In genomic region chr9:97770808-97771372, GRCh38 we compare ENCODE assay signal across 23 cellular contexts.
DNase-seq lines count a peak whose midpoint lies in the region; ATAC-seq, FAIRE-seq and TF ChIP-seq lines count a peak whose summit lies in the region.
"Had no signal": no experiment of that assay in that cellular context is flagged by ENCODE, and none has a peak within 500 bp of the region (broad histone marks: within the 10 kb centered on the region; RNA-seq: fewer than 3 reads in every experiment).

No MANE protein-coding gene starts in this region.

- H3K18ac ChIP-seq in H1 (ENCODE audit: extremely low read depth, low read length), result no peak overlapping the region

- RAD21 ChIA-PET in HCT116 (lab: Charles Lee; ENCODE audit: low non-redundant PET in 1 of 2, low total read pairs in 2 of 2, uncharacterized antibody in 2 of 2, unreplicated experiment in 2 of 2), result no interaction called here

- no peak overlapping the region for H3K56ac ChIP-seq in H1 (replicated peaks; ENCODE audit: insufficient read length, low read depth, low read length)

- H4K91ac ChIP-seq in H1 (replicated peaks; ENCODE audit: insufficient read length, low read length), result no peak overlapping the region

- H2AFZ ChIP-seq in HCT116 (ENCODE audit: low read depth, low read length, poor library complexity, severe bottlenecking), result no peak overlapping the region
- no peak overlapping the region for H2AFZ ChIP-seq in H1 (ENCODE audit: low read length)

- TF ChIP-seq CTCF in HCT116 (IDR thresholded peaks at IDR 0.05 in 2 of 3, conservative IDR thresholded peaks at IDR 0.05 in 1 of 3; ENCODE audit: borderline replicate concordance in 1 of 3, insufficient read depth in 1 of 3, low read depth in 2 of 3, low read length in 2 of 3) (no peak), H1 (IDR thresholded peaks at IDR 0.05; ENCODE audit: control extremely low read depth in 1 of 3, insufficient read depth in 1 of 3, low read depth in 1 of 3, low read length in 3 of 3) (no peak)

- H3K9ac ChIP-seq in HCT116 (ENCODE audit: low read length) (no peak overlapping the region), H1 (replicated peaks in 1 of 4; ENCODE audit: extremely low read depth in 1 of 4, low read depth in 3 of 4, low read length in 3 of 4) (no peak overlapping the region)
- H3K9ac ChIP-seq: KMS-11 had no signal

- H3K14ac ChIP-seq in H1 (ENCODE audit: insufficient read length), result no peak overlapping the region

- FAIRE-seq in H1 (lab: Jason Lieb, UNC), result no peak
- FAIRE-seq: A204.1, GM12891, HTR-8/SVneo had no signal

- CTCF ChIA-PET in HCT116 (lab: Charles Lee) (no interaction called here), H1 (lab: Charles Lee; ENCODE audit: partially characterized antibody) (no interaction called here)

- POLR2A ChIA-PET in HCT116 (lab: Charles Lee), result no interaction called here
- POLR2A ChIA-PET in H1 (lab: Charles Lee; ENCODE audit: partially characterized antibody), result no interaction called here

- H2BK12ac ChIP-seq in H1 (ENCODE audit: low read depth, low read length), result no peak overlapping the region

- H3K79me1 ChIP-seq in H1 (ENCODE audit: low read depth, low read length), result no peaks in the 10 kb centered on the region

- no peak overlapping the region for H2AK5ac ChIP-seq in H1 (ENCODE audit: low read depth, low read length)

- no peak for TF ChIP-seq EP300 in Ishikawa (IDR thresholded peaks at IDR 0.05; ENCODE audit: borderline replicate concordance)
- no peak for TF ChIP-seq EP300 in H1 (IDR thresholded peaks at IDR 0.05; ENCODE audit: borderline replicate concordance in 1 of 2, low read depth in 2 of 2, low read length in 2 of 2)

- H2BK15ac ChIP-seq in H1 (ENCODE audit: low read length), result no peak overlapping the region

- H3K23me2 ChIP-seq in H1 (ENCODE audit: low read depth, low read length), result no peaks in the 10 kb centered on the region; the same call in 1 of the 2 replicates

- H3K23ac ChIP-seq in H1 (ENCODE audit: insufficient read length), result no peak overlapping the region

- no peaks in the 10 kb centered on the region for H3K9me3 ChIP-seq in HCT116 (ENCODE audit: control insufficient read depth in 1 of 2, insufficient read depth in 1 of 2, low read depth in 1 of 2, low read length in 2 of 2)
- no peaks in the 10 kb centered on the region for H3K9me3 ChIP-seq in H1 (ENCODE audit: insufficient read depth in 2 of 2, low read depth in 1 of 2, low read length in 1 of 2)
- H3K9me3 ChIP-seq: BE2C, HAP-1 had no signal

- no peak for TF ChIP-seq RAD21 in HCT116 (IDR thresholded peaks at IDR 0.05; ENCODE audit: low read depth)
- TF ChIP-seq RAD21 in Ishikawa (IDR thresholded peaks at IDR 0.05; ENCODE audit: low read depth), result no peak
- TF ChIP-seq RAD21 in H1 (IDR thresholded peaks at IDR 0.05 in 1 of 2, conservative IDR thresholded peaks at IDR 0.05 in 1 of 2; ENCODE audit: low read depth in 2 of 2, low read length in 2 of 2), result no peak

- intact Hi-C loops in HCT116 (cut with micrococcal nuclease), result no loop called here

- H3K79me2 ChIP-seq in HCT116 (ENCODE audit: insufficient read depth, low read length) (no peaks in the 10 kb centered on the region), H1 (ENCODE audit: control insufficient read depth in 1 of 2, insufficient read depth in 2 of 2, low read length in 2 of 2) (no peaks in the 10 kb centered on the region)

- 0 out of 2 replicates have a peak overlapping the region, but pooled peaks have one; percentile 41 for H2BK20ac ChIP-seq in H1 (ENCODE audit: low read length)

- H3K27ac ChIP-seq in HCT116 (ENCODE audit: low read depth, low read length) (no peak overlapping the region), H1 (ENCODE audit: low read depth, low read length) (no peak overlapping the region)
- H3K27ac ChIP-seq: KMS-11 had no signal

- H3K4me2 ChIP-seq in HCT116 (ENCODE audit: low read length), result no peak overlapping the region
- H3K4me2 ChIP-seq in H1 (ENCODE audit: insufficient read depth in 1 of 2, low read depth in 2 of 2, low read length in 2 of 2), result no peak overlapping the region
- H3K4me2 ChIP-seq: KMS-11 had no signal

- H3K4me3 ChIP-seq in HCT116 (replicated peaks in 1 of 2; ENCODE audit: low read depth in 1 of 2, low read length in 2 of 2), result no peak overlapping the region
- no peak overlapping the region for H3K4me3 ChIP-seq in H1 (ENCODE audit: extremely low read depth in 1 of 4, insufficient read depth in 2 of 4, low read depth in 3 of 4, low read length in 4 of 4)
- H3K4me3 ChIP-seq: HAP-1 had no signal

- no peak overlapping the region for H2BK120ac ChIP-seq in H1 (replicated peaks; ENCODE audit: low read depth, low read length)

- H4K5ac ChIP-seq in H1 (ENCODE audit: insufficient read length, low read depth, low read length), result no peak overlapping the region

- H3K36me3 ChIP-seq in HCT116 (ENCODE audit: control insufficient read depth in 1 of 2, insufficient read depth in 2 of 2, low read length in 2 of 2) (no peaks in the 10 kb centered on the region), H1 (ENCODE audit: control insufficient read depth in 2 of 4, insufficient read depth in 4 of 4, low read length in 3 of 4) (no peaks in the 10 kb centered on the region)
- H3K36me3 ChIP-seq: BE2C, HAP-1 had no signal

- H3K4me1 ChIP-seq in HCT116 (ENCODE audit: control insufficient read depth in 1 of 2, insufficient read depth in 2 of 2, low read length in 2 of 2) (no peaks in the 10 kb centered on the region), H1 (replicated peaks in 1 of 4; ENCODE audit: control insufficient read depth in 3 of 4, insufficient read depth in 4 of 4, low read length in 3 of 4) (peaks cover 0 to 9% (median 4%) of the 10 kb centered on the region in 4 experiments; a peak in 4 of 7 replicates)
- H3K4me1 ChIP-seq: BE2C, HAP-1 had no signal

- 83% methylated on average over 1 of the region's 1 CpG; no CpG with 5 or more reads in 1 of the 2 experiments for WGBS in H1 (ENCODE audit: extremely low coverage in 1 of 2, insufficient coverage in 1 of 2, insufficient read length in 1 of 2, insufficient replicate concordance in 2 of 2, low coverage in 1 of 2, low lambda C conversion rate in 2 of 2, missing lambda C conversion rate in 1 of 2), 2 experiments

- no peak overlapping the region for H4K8ac ChIP-seq in H1 (ENCODE audit: extremely low read depth, insufficient read depth, low read length)

- H4K20me1 ChIP-seq in HCT116 (ENCODE audit: insufficient read depth) (no peaks in the 10 kb centered on the region), H1 (replicated peaks in 1 of 2; ENCODE audit: control insufficient read depth in 1 of 2, insufficient read depth in 2 of 2, low read length in 2 of 2) (no peaks in the 10 kb centered on the region)

- no peaks in the 10 kb centered on the region for H3K9me2 ChIP-seq in HCT116 (ENCODE audit: insufficient read depth)

- H3K27me3 ChIP-seq in HCT116 (ENCODE audit: insufficient read depth, low read length) (no peaks in the 10 kb centered on the region; the same call in 1 of the 2 replicates), H1 (replicated peaks in 1 of 4; ENCODE audit: control insufficient read depth in 3 of 4, extremely low read depth in 1 of 4, insufficient read depth in 3 of 4, low read length in 3 of 4) (peaks cover 0 to 3% (median 2%) of the 10 kb centered on the region in 4 experiments; a peak in 3 of 7 replicates)

- ATAC-seq in HCT116, result no peak
- ATAC-seq in HG03135 (IDR thresholded peaks at IDR 0.05; ENCODE audit: unreplicated experiment), result no peak

- DNase-seq in HCT116 (ENCODE audit: low read depth, low spot score) (no peak), H1 (ENCODE audit: low read depth in 1 of 2, low spot score in 2 of 2) (no peak), middle frontal gyrus (ENCODE audit: extremely low spot score, low spot score) (no peak), SHP77 (lab: John Stamatoyannopoulos, UW) (no peak)
- DNase-seq: ACHN; BE2C; C1 segment of cervical spinal cord; CD4-positive, CD25-positive, alpha-beta regulatory T cell; CD8-positive, alpha-beta memory T cell; COR-L47; DMS 273 treated with DMSO at 0.1 percent for 48 hours; DMS53; DND-41; EL; GOT3; HFFc6 had no signal

- H3K4ac ChIP-seq in H1 (replicated peaks; ENCODE audit: insufficient read length, low read depth, low read length), result no peak overlapping the region

- TF ChIP-seq POLR2A in HCT116 (IDR thresholded peaks at IDR 0.05; ENCODE audit: borderline replicate concordance, extremely low read depth, insufficient read depth, insufficient read length) (no peak), H1 (IDR thresholded peaks at IDR 0.05; ENCODE audit: control extremely low read depth in 1 of 2, low read depth in 2 of 2, low read length in 2 of 2) (no peak)

- no TSS peak for BruUV-seq in HCT116 (replicated peaks; lab: Mats Ljungman, UMichigan)

- no peak overlapping the region for H2BK5ac ChIP-seq in H1 (ENCODE audit: low read depth, low read length)

TF ChIP-seq in H1, 55 proteins besides CTCF, POLR2A, EP300 and RAD21:
- no peak for TF ChIP-seq BRCA1 (IDR thresholded peaks at IDR 0.05; ENCODE audit: low read depth, low read length)
- peak; percentile 51; the same call in 1 of the 2 replicates for TF ChIP-seq KDM1A (IDR thresholded peaks at IDR 0.05; ENCODE audit: borderline replicate concordance, low read length)
